ENCODE assay signal across 32 cellular contexts in the genomic region with DNA sequence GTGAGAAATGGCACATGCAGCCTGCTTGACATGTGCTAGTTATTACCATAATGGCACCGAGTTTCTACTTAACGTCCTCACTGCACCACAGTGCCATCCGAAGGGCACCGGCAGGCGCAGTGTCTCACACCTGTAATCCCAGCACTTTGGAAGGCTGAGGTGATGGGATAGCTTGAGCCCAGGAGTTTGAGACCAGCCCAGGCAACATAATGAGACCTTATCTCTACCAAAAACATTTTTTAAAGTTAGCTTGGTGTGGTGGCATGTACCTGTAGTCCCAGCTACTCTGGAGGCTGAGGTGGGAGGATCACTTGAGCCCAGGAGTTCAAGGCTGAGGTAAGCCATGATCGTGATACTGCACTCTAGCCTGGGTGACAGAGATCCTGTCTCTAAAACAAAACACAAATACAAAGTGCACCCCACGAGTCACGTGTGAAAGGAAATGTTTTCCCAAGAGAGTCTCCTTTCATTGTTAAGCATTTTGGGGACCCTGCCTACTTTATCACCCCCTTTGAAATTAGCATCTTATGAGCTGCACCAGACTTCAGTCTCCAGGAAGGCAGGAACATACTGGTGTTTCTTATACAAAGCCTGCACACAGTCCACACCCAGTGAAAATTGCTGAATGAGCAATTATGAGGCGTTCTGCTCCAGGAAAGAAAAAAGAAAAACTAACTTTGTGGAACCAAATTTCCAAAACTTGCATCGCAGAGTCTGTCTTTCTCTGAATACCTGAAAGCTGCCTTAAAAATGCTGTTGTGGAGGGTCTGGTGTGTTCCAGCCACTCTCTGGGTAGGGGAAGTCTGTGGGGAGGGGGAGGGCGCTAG. TPM values are rescaled to one million over a fixed set of nuclear protein-coding genes. Genes with fewer than 3 reads are reported as not detected.
"Had no signal": no experiment of that assay in that cellular context is flagged by ENCODE, and none has a peak within 500 bp of the region (broad histone marks: within the 10 kb centered on the region; RNA-seq: fewer than 3 reads in every experiment).

No MANE protein-coding gene starts in this region.

- ATAC-seq: gastrocnemius medialis; left lobe of liver; mucosa of descending colon; natural killer cell treated with Interleukin-12 subunit alpha and Interleukin-12 subunit beta and Interleukin-15 and Interleukin-18, amount 100 ng/mL, for 72 hours; pancreas; sciatic nerve; stimulated activated effector memory CD8-positive, alpha-beta T cell treated with anti-CD3 and anti-CD28 coated beads, Interleukin-12 subunit alpha, Interleukin-12 subunit beta, amount 100 ng/mL, for 72 hours had no signal

- H3K36me3 ChIP-seq: esophagus squamous epithelium, gastrocnemius medialis, neutrophil, pancreas, stomach, thyroid gland had no signal

- H3K27me3 ChIP-seq: esophagus squamous epithelium, gastrocnemius medialis, pancreas, stomach, thyroid gland had no signal

- FAIRE-seq: endothelial cell of umbilical vein, kidney, pancreas had no signal

- H3K27ac ChIP-seq: coronary artery, esophagus squamous epithelium, gastrocnemius medialis, neutrophil, pancreas, stomach, thyroid gland had no signal

- H3K4me1 ChIP-seq: gastrocnemius medialis, pancreas had no signal

- DNase-seq: dermis blood vessel endothelial cell; effector memory CD4-positive, alpha-beta T cell; erythroblast; esophagus squamous epithelium; gastrocnemius medialis; head of caudate nucleus; kidney; mesenchymal stem cell; mucosa of descending colon; naive B cell; pancreas; retina; stimulated activated CD4-positive, alpha-beta T cell treated with anti-CD3 and anti-CD28 coated beads, Interleukin-12 subunit alpha, Interleukin-12 subunit beta, amount 100 ng/mL, for 4 hours; stimulated activated CD4-positive, alpha-beta T cell treated with anti-CD3 and anti-CD28 coated beads, Interleukin-1b, Interleukin-23, amount 100 ng/mL, for 48 hours; stimulated activated CD4-positive, alpha-beta T cell treated with anti-CD3 and anti-CD28 coated beads, Interleukin-4, amount 100 ng/mL, for 24 hours; stimulated activated naive CD4-positive, alpha-beta T cell treated with Interleukin-2 at 50 U/mL for 16 hours; stomach; thyroid gland had no signal

- H3K9me3 ChIP-seq: esophagus squamous epithelium, gastrocnemius medialis, mucosa of descending colon, neutrophil, pancreas, stomach, thyroid gland had no signal

- H3K4me3 ChIP-seq: coronary artery, esophagus squamous epithelium, gastrocnemius medialis, mucosa of descending colon, pancreas, smooth muscle cell, stomach, thyroid gland had no signal

RNA-seq across cellular contexts. Expression of a gene that starts 47.1 kb away (rescaled TPM):
- total RNA-seq: dermis blood vessel endothelial cell; endothelial cell of umbilical vein; glomerular endothelial cell; lung microvascular endothelial cell; natural killer cell treated with Interleukin-12 subunit alpha and Interleukin-12 subunit beta and Interleukin-15 and Interleukin-18, amount 100 ng/mL, for 72 hours; neural crest cell; omental fat pad; posterior vena cava; pulmonary artery endothelial cell had no signal
- polyA plus RNA-seq: endothelial cell of umbilical vein had no signal
